Comparison of ENCODE assay signal across 16 cellular contexts in genomic region chr4:67680568-67681222, GRCh38. TPM values are rescaled to one million over a fixed set of nuclear protein-coding genes. Genes with fewer than 3 reads are reported as not detected.
DNase-seq lines count a peak whose midpoint lies in the region; ATAC-seq and TF ChIP-seq lines count a peak whose summit lies in the region.
"Had no signal": no experiment of that assay in that cellular context is flagged by ENCODE, and none has a peak within 500 bp of the region (broad histone marks: within the 10 kb centered on the region; RNA-seq: fewer than 3 reads in every experiment).

No MANE protein-coding gene starts in this region.

- no peak overlapping the region for H2AFZ ChIP-seq in mammary epithelial cell (ENCODE audit: low read depth, low read length)

- H3K27ac ChIP-seq in mammary epithelial cell (ENCODE audit: insufficient read depth, low read depth, low read length) = peak overlapping the region; percentile 94
- no peak overlapping the region for H3K27ac ChIP-seq in ascending aorta
- H3K27ac ChIP-seq: BLaER1, uterus had no signal

- dilution Hi-C loops in mammary epithelial cell (cut with HindIII; ENCODE audit: low sequenced_read_pairs) = no loop called here

- ATAC-seq in left colon (peak; percentile 74), HG03175 (IDR thresholded peaks at IDR 0.05; ENCODE audit: unreplicated experiment) (no peak), HG02571 (IDR thresholded peaks at IDR 0.05; ENCODE audit: unreplicated experiment) (no peak)
- ATAC-seq: Panc1 had no signal

- DNase-seq in AG08396 (ENCODE audit: low spot score) (peak; percentile 12), HCEC 1CT (peak; percentile 67), mammary epithelial cell (peak; percentile 90), left colon (no peak), NCI-H1694 (lab: John Stamatoyannopoulos, UW) (no peak), ascending aorta (ENCODE audit: low spot score in 2 of 2) (no peak)
- DNase-seq: activated gamma-delta T cell treated with Interleukin-2 at 50 U/mL for 16 hours, KG1, NCI-H1436, NCI-H524, T-helper 2 cell, uterus had no signal

- peaks cover 36% of the 10 kb centered on the region for H3K36me3 ChIP-seq in mammary epithelial cell (ENCODE audit: insufficient read depth, low read length)
- H3K36me3 ChIP-seq in ascending aorta = peaks cover 12 to 49% of the 10 kb centered on the region in 2 donors
- H3K36me3 ChIP-seq: uterus had no signal

- peak overlapping the region; percentile 41 for H3K9ac ChIP-seq in mammary epithelial cell (ENCODE audit: insufficient read depth, low read length)
- H3K9ac ChIP-seq: BLaER1 had no signal

- H3K79me2 ChIP-seq in mammary epithelial cell (ENCODE audit: insufficient read depth, low read length) = peaks cover 59% of the 10 kb centered on the region

- H3K4me2 ChIP-seq in mammary epithelial cell (ENCODE audit: insufficient read depth, low read depth, low read length) = no peak overlapping the region
- H3K4me2 ChIP-seq: BLaER1 had no signal

- TF ChIP-seq CTCF in mammary epithelial cell (conservative IDR thresholded peaks at IDR 0.05 in 1 of 2, IDR thresholded peaks at IDR 0.05 in 1 of 2; ENCODE audit: extremely low read depth in 1 of 2, insufficient read depth in 1 of 2, low read depth in 1 of 2, low read length in 2 of 2) = no peak
- no peak for TF ChIP-seq CTCF in ascending aorta (IDR thresholded peaks at IDR 0.05)

- in situ Hi-C loops in mammary epithelial cell (cut with MboI; ENCODE audit: low sequenced_read_pairs in 2 of 2) = no loop called here

- H3K4me1 ChIP-seq in mammary epithelial cell (ENCODE audit: insufficient read depth, low read length) (peaks cover 23% of the 10 kb centered on the region), ascending aorta (no peaks in the 10 kb centered on the region)
- H3K4me1 ChIP-seq: BLaER1, uterus had no signal

- CTCF ChIA-PET in mammary epithelial cell (lab: Charles Lee; ENCODE audit: low non-redundant PET) = no interaction called here

- TSS peak; percentile 68 for BruUV-seq in mammary epithelial cell (replicated peaks; lab: Mats Ljungman, UMichigan)

- intact Hi-C loops in mammary epithelial cell (cut with micrococcal nuclease) = no loop called here
- intact Hi-C loops in left colon (cut with DNase I, micrococcal nuclease) = no loop called here
- intact Hi-C loops in ascending aorta (cut with DNase I) = no loop called here

- no peaks in the 10 kb centered on the region for H4K20me1 ChIP-seq in mammary epithelial cell (ENCODE audit: insufficient read depth, low read length)
- H4K20me1 ChIP-seq: BLaER1 had no signal

- H3K9me3 ChIP-seq in mammary epithelial cell (replicated peaks; ENCODE audit: insufficient read depth, low read length) = no peaks in the 10 kb centered on the region
- H3K9me3 ChIP-seq in ascending aorta = no peaks in the 10 kb centered on the region
- H3K9me3 ChIP-seq: uterus had no signal

- 64% methylated on average over 2 of the region's 2 CpGs for WGBS in mammary epithelial cell (ENCODE audit: low coverage, missing lambda C conversion rate)

- no peak overlapping the region for H3K4me3 ChIP-seq in mammary epithelial cell (replicated peaks in 1 of 3; ENCODE audit: insufficient read depth in 1 of 3, low read depth in 2 of 3, low read length in 3 of 3)
- H3K4me3 ChIP-seq in ascending aorta = no peak overlapping the region
- H3K4me3 ChIP-seq: BLaER1, uterus had no signal

- H3K27me3 ChIP-seq in mammary epithelial cell (ENCODE audit: insufficient read depth, low read length) (no peaks in the 10 kb centered on the region), ascending aorta (no peaks in the 10 kb centered on the region)
- H3K27me3 ChIP-seq: BLaER1, uterus had no signal

RNA-seq across cellular contexts. Expression of gene UBA6, which starts 20.3 kb away (rescaled TPM):
- total RNA-seq in mammary epithelial cell (100 to 1,000 TPM; 178 to 203 TPM), left colon (10 to 100 TPM; 45.0 to 54.7 TPM), ascending aorta (5.1 TPM)
- 143 TPM for polyA plus RNA-seq in mammary epithelial cell
- polyA minus RNA-seq in mammary epithelial cell = 130 TPM

Comparison
In these comparisons a context has a peak if more than half of its experiments do, and no peak if none do; other contexts are left out.
1. DNase-seq: peak in AG08396 (single experiment), HCEC 1CT (single experiment) and mammary epithelial cell (single experiment); none in left colon (0 of 2), NCI-H1694 (single experiment) and ascending aorta (0 of 2).